13 cellular contexts compared by ENCODE assay signal in genomic region chr20:59134182-59134581, GRCh38. TPM values are rescaled to one million over a fixed set of nuclear protein-coding genes. Genes with fewer than 3 reads are reported as not detected.
"Had no signal": no experiment of that assay in that cellular context is flagged by ENCODE, and none has a peak within 500 bp of the region (broad histone marks: within the 10 kb centered on the region; RNA-seq: fewer than 3 reads in every experiment).

No MANE protein-coding gene starts in this region.

- H3K36me3 Mint-ChIP-seq: activated naive CD8-positive, alpha-beta T cell treated with anti-CD3 and anti-CD28 coated beads, Interleukin-2, amount 10 ng/mL, durations not matched to agents 7 days and 5 days; immature natural killer cell; stimulated activated effector memory CD8-positive, alpha-beta T cell treated with anti-CD3 and anti-CD28 coated beads, Interleukin-12 subunit alpha, Interleukin-12 subunit beta, amount 100 ng/mL, for 72 hours had no signal

- H3K9me3 Mint-ChIP-seq: activated naive CD8-positive, alpha-beta T cell treated with anti-CD3 and anti-CD28 coated beads, Interleukin-2, amount 10 ng/mL, durations not matched to agents 7 days and 5 days; immature natural killer cell; stimulated activated effector memory CD8-positive, alpha-beta T cell treated with anti-CD3 and anti-CD28 coated beads, Interleukin-12 subunit alpha, Interleukin-12 subunit beta, amount 100 ng/mL, for 72 hours had no signal

- H3K4me3 Mint-ChIP-seq: activated naive CD8-positive, alpha-beta T cell treated with anti-CD3 and anti-CD28 coated beads, Interleukin-2, amount 10 ng/mL, durations not matched to agents 7 days and 5 days; immature natural killer cell; stimulated activated effector memory CD8-positive, alpha-beta T cell treated with anti-CD3 and anti-CD28 coated beads, Interleukin-12 subunit alpha, Interleukin-12 subunit beta, amount 100 ng/mL, for 72 hours had no signal

- DNase-seq: activated CD4-positive, alpha-beta T cell treated with anti-CD3 and anti-CD28 coated beads, Interleukin-2, amount 50 U/mL, for 48 hours; activated gamma-delta T cell treated with Interleukin-2 at 50 U/mL for 16 hours; activated naive CD8-positive, alpha-beta T cell treated with anti-CD3 and anti-CD28 coated beads, Interleukin-2, amount 10 ng/mL, durations not matched to agents 7 days and 5 days; activated T-cell treated with anti-CD3 and anti-CD28 coated beads, Interleukin-2, amount 50 U/mL, for 48 hours; aorta; esophagus squamous epithelium; foreskin fibroblast; immature natural killer cell; midbrain; small intestine had no signal

- ATAC-seq: activated CD4-positive, CD25-positive, alpha-beta regulatory T cell treated with anti-CD3 and anti-CD28 coated beads, Interleukin-2, amount 50 U/mL, for 24 hours; stimulated activated effector memory CD8-positive, alpha-beta T cell treated with anti-CD3 and anti-CD28 coated beads, Interleukin-12 subunit alpha, Interleukin-12 subunit beta, amount 100 ng/mL, for 72 hours had no signal

- H3K27ac Mint-ChIP-seq: activated naive CD8-positive, alpha-beta T cell treated with anti-CD3 and anti-CD28 coated beads, Interleukin-2, amount 10 ng/mL, durations not matched to agents 7 days and 5 days; immature natural killer cell; stimulated activated effector memory CD8-positive, alpha-beta T cell treated with anti-CD3 and anti-CD28 coated beads, Interleukin-12 subunit alpha, Interleukin-12 subunit beta, amount 100 ng/mL, for 72 hours had no signal

- H3K27me3 Mint-ChIP-seq: activated naive CD8-positive, alpha-beta T cell treated with anti-CD3 and anti-CD28 coated beads, Interleukin-2, amount 10 ng/mL, durations not matched to agents 7 days and 5 days had no signal

- H3K4me1 Mint-ChIP-seq: activated naive CD8-positive, alpha-beta T cell treated with anti-CD3 and anti-CD28 coated beads, Interleukin-2, amount 10 ng/mL, durations not matched to agents 7 days and 5 days had no signal

RNA-seq across cellular contexts. Expression of gene ZNF831, which starts 29.4 kb away (rescaled TPM):
- total RNA-seq: bronchial epithelial cell had no signal
